Comparison of ENCODE assay signal across 15 cellular contexts in the genomic region with DNA sequence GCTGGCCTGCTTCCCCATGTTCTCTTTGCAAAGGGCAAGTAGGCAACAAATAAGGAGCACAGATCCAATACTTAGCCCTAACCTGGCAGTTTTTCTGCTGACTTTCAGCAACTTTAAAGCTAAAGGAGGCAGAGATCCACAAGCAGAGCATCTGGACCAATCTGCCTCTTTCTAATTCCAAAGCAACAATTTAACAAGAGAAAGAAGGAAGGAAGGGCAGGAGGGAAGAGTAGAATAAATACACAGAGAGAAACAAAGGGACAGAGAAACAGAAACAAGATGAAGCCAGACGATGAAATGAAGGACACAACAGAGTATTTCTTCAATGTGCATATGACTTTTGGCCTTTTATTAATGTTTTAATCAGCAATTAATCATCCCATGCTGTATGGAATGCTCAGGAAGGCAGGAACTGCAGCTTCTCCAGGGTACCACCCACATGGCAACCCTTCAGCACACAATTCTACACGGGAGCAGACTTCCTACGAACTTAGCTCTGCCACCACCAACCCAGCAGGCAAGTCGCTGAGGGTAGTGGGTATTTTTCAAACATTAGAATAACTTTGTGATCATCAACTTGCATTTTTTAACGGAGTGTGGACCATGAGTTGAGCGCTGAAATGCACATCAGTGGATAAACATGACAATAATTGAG. TPM values are rescaled to one million over a fixed set of nuclear protein-coding genes. Genes with fewer than 3 reads are reported as not detected.
A peak's percentile ranks its signal among the peaks of the same experiment; 100 is the strongest.
DNase-seq lines count a peak whose midpoint lies in the region; ATAC-seq, FAIRE-seq and TF ChIP-seq lines count a peak whose summit lies in the region.
"Had no signal": no experiment of that assay in that cellular context is flagged by ENCODE, and none has a peak within 500 bp of the region (broad histone marks: within the 10 kb centered on the region; RNA-seq: fewer than 3 reads in every experiment).

No MANE protein-coding gene starts in this region.

- H3K9me3 ChIP-seq in HUES48 (ENCODE audit: control insufficient read depth, insufficient read depth, low read length) (no peaks in the 10 kb centered on the region), H1 (ENCODE audit: insufficient read depth in 2 of 2, low read depth in 1 of 2, low read length in 1 of 2) (no peaks in the 10 kb centered on the region), small intestine (ENCODE audit: control insufficient read depth, low read depth) (no peaks in the 10 kb centered on the region), transverse colon (no peaks in the 10 kb centered on the region)

- FAIRE-seq in H1 (lab: Jason Lieb, UNC) (peak; percentile 82), small intestine (lab: Jason Lieb, UNC) (no peak)
- FAIRE-seq: H54, urothelium cell line had no signal

- no peak for TF ChIP-seq RAD21 in H1 (IDR thresholded peaks at IDR 0.05 in 1 of 2, conservative IDR thresholded peaks at IDR 0.05 in 1 of 2; ENCODE audit: low read depth in 2 of 2, low read length in 2 of 2)

- peak overlapping the region; percentile 76 for H2BK5ac ChIP-seq in H1 (ENCODE audit: low read depth, low read length)

- intact Hi-C loops in transverse colon (cut with DNase I; ENCODE audit: low total_unique reads): no loop called here

- H2BK12ac ChIP-seq in H1 (ENCODE audit: low read depth, low read length): peak overlapping the region; percentile 2; the same call in 1 of the 2 replicates

- peak overlapping the region; percentile 55 for H2AFZ ChIP-seq in H1 (ENCODE audit: low read length)

- POLR2A ChIA-PET in H1 (lab: Charles Lee; ENCODE audit: partially characterized antibody): interaction anchor here (0.9 to 3.0 kb wide), 7 partner anchors 11 to 256 kb away, joined by 3 to 13 read pairs (median 5); a partner anchor contains a TSS
- POLR2A ChIA-PET in activated CD8-positive, alpha-beta T cell treated with anti-CD3 and anti-CD28 coated beads, Interleukin-2, amount 10 ng/mL, durations not matched to agents 7 days and 5 days (lab: Charles Lee): interaction anchor here (1.5 kb wide), 1 partner anchor 14 kb away, joined by 6 read pairs; a partner anchor contains a TSS

- H3K23me2 ChIP-seq in H1 (ENCODE audit: low read depth, low read length): peaks cover 2% of the 10 kb centered on the region; the same call in 1 of the 2 replicates

- H3K27ac ChIP-seq in HUES48 (ENCODE audit: low read depth, low read length): peak overlapping the region; percentile 87
- peak overlapping the region; percentile 80 for H3K27ac ChIP-seq in H1 (ENCODE audit: low read depth, low read length)
- no peak overlapping the region for H3K27ac ChIP-seq in small intestine (ENCODE audit: low read depth in 1 of 2, low read length in 1 of 2)
- no peak overlapping the region for H3K27ac ChIP-seq in transverse colon

- WGBS in H1 (ENCODE audit: extremely low coverage in 1 of 2, insufficient coverage in 1 of 2, insufficient read length in 1 of 2, insufficient replicate concordance in 2 of 2, low coverage in 1 of 2, low lambda C conversion rate in 2 of 2, missing lambda C conversion rate in 1 of 2), 2 experiments: 6% methylated on average over 6 of the region's 6 CpGs; no CpG with 5 or more reads in 1 of the 2 experiments
- 36 to 44% (median 37%) methylated on average over 6 of the region's 6 CpGs for WGBS in small intestine, 3 donors
- WGBS in transverse colon (ENCODE audit: low coverage in 1 of 2), 2 donors: 42 to 55% methylated on average over 3 to 6 of the region's 6 CpGs

- peak overlapping the region; percentile 39 for H4K5ac ChIP-seq in H1 (ENCODE audit: insufficient read length, low read depth, low read length)

- H3K27me3 Mint-ChIP-seq in activated CD8-positive, alpha-beta T cell treated with anti-CD3 and anti-CD28 coated beads, Interleukin-2, amount 10 ng/mL, durations not matched to agents 7 days and 5 days (ENCODE audit: low read depth): no peaks in the 10 kb centered on the region
- H3K27me3 Mint-ChIP-seq: naive thymus-derived CD4-positive, alpha-beta T cell had no signal

- H2BK20ac ChIP-seq in H1 (ENCODE audit: low read length): no peak overlapping the region

- no peaks in the 10 kb centered on the region for H3K27me3 ChIP-seq in HUES48 (ENCODE audit: control insufficient read depth, insufficient read depth, low read length)
- H3K27me3 ChIP-seq in H1 (replicated peaks in 1 of 4; ENCODE audit: control insufficient read depth in 3 of 4, extremely low read depth in 1 of 4, insufficient read depth in 3 of 4, low read length in 3 of 4): no peaks in the 10 kb centered on the region
- H3K27me3 ChIP-seq in small intestine (ENCODE audit: control insufficient read depth in 2 of 2, insufficient read depth in 2 of 2, low read length in 2 of 2): no peaks in the 10 kb centered on the region
- H3K27me3 ChIP-seq in transverse colon: no peaks in the 10 kb centered on the region

- H3K4me3 ChIP-seq in HUES48 (ENCODE audit: low read depth, low read length) (peak overlapping the region; percentile 43), H1 (ENCODE audit: extremely low read depth in 1 of 4, insufficient read depth in 2 of 4, low read depth in 3 of 4, low read length in 4 of 4) (peak overlapping the region in 1 of 4 experiments; percentile 47; a peak in 3 of 8 replicates), small intestine (ENCODE audit: low read depth in 1 of 2, low read length in 2 of 2) (no peak overlapping the region), transverse colon (no peak overlapping the region)

- H4K8ac ChIP-seq in H1 (ENCODE audit: extremely low read depth, insufficient read depth, low read length): no peak overlapping the region

- H3K4me1 Mint-ChIP-seq in activated CD8-positive, alpha-beta T cell treated with anti-CD3 and anti-CD28 coated beads, Interleukin-2, amount 10 ng/mL, durations not matched to agents 7 days and 5 days (ENCODE audit: low read depth): peaks cover 4% of the 10 kb centered on the region

- ATAC-seq in activated CD8-positive, alpha-beta T cell treated with anti-CD3 and anti-CD28 coated beads, Interleukin-2, amount 10 ng/mL, durations not matched to agents 7 days and 5 days: no peak
- ATAC-seq in HG03135 (IDR thresholded peaks at IDR 0.05; ENCODE audit: unreplicated experiment): no peak
- ATAC-seq: naive thymus-derived CD4-positive, alpha-beta T cell had no signal

- H3K9ac ChIP-seq in HUES48 (ENCODE audit: low read depth, low read length) (peak overlapping the region; percentile 62), H1 (replicated peaks in 1 of 4; ENCODE audit: extremely low read depth in 1 of 4, low read depth in 3 of 4, low read length in 3 of 4) (peak overlapping the region in 1 of 4 experiments; percentile 45; a peak in 4 of 7 replicates)

- no peak overlapping the region for H2BK120ac ChIP-seq in H1 (replicated peaks; ENCODE audit: low read depth, low read length)

- H3K4ac ChIP-seq in H1 (replicated peaks; ENCODE audit: insufficient read length, low read depth, low read length): no peak overlapping the region

- H2BK15ac ChIP-seq in H1 (ENCODE audit: low read length): no peak overlapping the region

- H4K20me1 ChIP-seq in H1 (replicated peaks in 1 of 2; ENCODE audit: control insufficient read depth in 1 of 2, insufficient read depth in 2 of 2, low read length in 2 of 2): no peaks in the 10 kb centered on the region

- H3K27ac Mint-ChIP-seq in activated CD8-positive, alpha-beta T cell treated with anti-CD3 and anti-CD28 coated beads, Interleukin-2, amount 10 ng/mL, durations not matched to agents 7 days and 5 days: no peak overlapping the region

- H3K23ac ChIP-seq in H1 (ENCODE audit: insufficient read length): no peak overlapping the region

- H3K36me3 ChIP-seq in HUES48 (ENCODE audit: control insufficient read depth, insufficient read depth, low read length) (peaks cover 29% of the 10 kb centered on the region), H1 (ENCODE audit: control insufficient read depth in 2 of 4, insufficient read depth in 4 of 4, low read length in 3 of 4) (peaks cover 0 to 16% (median 1%) of the 10 kb centered on the region in 4 experiments; a peak in 2 of 8 replicates), small intestine (ENCODE audit: control insufficient read depth in 2 of 2, insufficient read depth in 2 of 2, low read length in 2 of 2) (peaks cover 2% of the 10 kb centered on the region in 2 donors), transverse colon (peaks cover 0 to 23% (median 3%) of the 10 kb centered on the region in 4 donors)

- DNase-seq in H1 (ENCODE audit: low read depth in 1 of 2, low spot score in 2 of 2) (no peak), inferior parietal cortex (ENCODE audit: extremely low spot score) (peak; percentile 31), small intestine (peak; percentile 19), transverse colon (no peak), NCI-H2196 (lab: John Stamatoyannopoulos, UW; ENCODE audit: unreplicated experiment) (no peak)
- DNase-seq in activated CD8-positive, alpha-beta T cell treated with anti-CD3 and anti-CD28 coated beads, Interleukin-2, amount 10 ng/mL, durations not matched to agents 7 days and 5 days: no peak
- DNase-seq: DMS153; MM.1S; naive thymus-derived CD4-positive, alpha-beta T cell; NCI-H82; stimulated activated CD4-positive, alpha-beta T cell treated with anti-CD3 and anti-CD28 coated beads, Interleukin-4, amount 100 ng/mL, for 1 hour had no signal

- peaks cover 0 to 26% of the 10 kb centered on the region in 2 experiments; a peak in 2 of 4 replicates for H3K79me2 ChIP-seq in H1 (ENCODE audit: control insufficient read depth in 1 of 2, insufficient read depth in 2 of 2, low read length in 2 of 2)

- CTCF ChIA-PET in H1 (lab: Charles Lee; ENCODE audit: partially characterized antibody): interaction anchor here (1.0 kb wide), 1 partner anchor 165 kb away, joined by 3 read pairs; a partner anchor contains a TSS
- CTCF ChIA-PET in activated CD8-positive, alpha-beta T cell treated with anti-CD3 and anti-CD28 coated beads, Interleukin-2, amount 10 ng/mL, durations not matched to agents 7 days and 5 days (lab: Charles Lee): no interaction called here

- TF ChIP-seq CTCF in H1 (IDR thresholded peaks at IDR 0.05; ENCODE audit: control extremely low read depth in 1 of 3, insufficient read depth in 1 of 3, low read depth in 1 of 3, low read length in 3 of 3) (no peak), transverse colon (IDR thresholded peaks at IDR 0.05) (no peak)

- in situ Hi-C loops in transverse colon (cut with MboI; ENCODE audit: low pct_ligation_motif_present in 1 of 4, low pct_unique_long_range_greater_than_20kb in 1 of 4, low sequenced_read_pairs in 3 of 4): no loop called here

- H3K4me1 ChIP-seq in HUES48 (ENCODE audit: control insufficient read depth, insufficient read depth, low read length): peaks cover 26% of the 10 kb centered on the region
- peaks cover 4 to 12% (median 7%) of the 10 kb centered on the region in 4 experiments; a peak in 5 of 7 replicates for H3K4me1 ChIP-seq in H1 (replicated peaks in 1 of 4; ENCODE audit: control insufficient read depth in 3 of 4, insufficient read depth in 4 of 4, low read length in 3 of 4)
- no peaks in the 10 kb centered on the region for H3K4me1 ChIP-seq in small intestine (ENCODE audit: control insufficient read depth in 2 of 2, insufficient read depth in 1 of 2, low read depth in 1 of 2, low read length in 1 of 2)
- H3K4me1 ChIP-seq in transverse colon: peaks cover 0 to 11% (median 6%) of the 10 kb centered on the region in 4 donors

- H3K9me3 Mint-ChIP-seq in activated CD8-positive, alpha-beta T cell treated with anti-CD3 and anti-CD28 coated beads, Interleukin-2, amount 10 ng/mL, durations not matched to agents 7 days and 5 days (ENCODE audit: insufficient read depth): no peaks in the 10 kb centered on the region
- H3K9me3 Mint-ChIP-seq: naive thymus-derived CD4-positive, alpha-beta T cell had no signal

- H3K18ac ChIP-seq in H1 (ENCODE audit: extremely low read depth, low read length): 0 out of 2 replicates have a peak overlapping the region, but pooled peaks have one; percentile 48

- no peak overlapping the region; the same call in 1 of the 2 replicates for H2AK5ac ChIP-seq in H1 (ENCODE audit: low read depth, low read length)

- peak overlapping the region; percentile 66 to 70 for H3K4me2 ChIP-seq in H1 (ENCODE audit: insufficient read depth in 1 of 2, low read depth in 2 of 2, low read length in 2 of 2)

- TF ChIP-seq EP300 in H1 (IDR thresholded peaks at IDR 0.05; ENCODE audit: borderline replicate concordance in 1 of 2, low read depth in 2 of 2, low read length in 2 of 2) (no peak), transverse colon (IDR thresholded peaks at IDR 0.05; ENCODE audit: low read depth) (no peak)

- no peak overlapping the region for H3K14ac ChIP-seq in H1 (ENCODE audit: insufficient read length)

- no peaks in the 10 kb centered on the region for H3K79me1 ChIP-seq in H1 (ENCODE audit: low read depth, low read length)

- peak overlapping the region; percentile 58 for H4K91ac ChIP-seq in H1 (replicated peaks; ENCODE audit: insufficient read length, low read length)

- TF ChIP-seq POLR2A in H1 (IDR thresholded peaks at IDR 0.05; ENCODE audit: control extremely low read depth in 1 of 2, low read depth in 2 of 2, low read length in 2 of 2): no peak
- TF ChIP-seq POLR2A in transverse colon (IDR thresholded peaks at IDR 0.05): no peak

- no peak overlapping the region for H3K56ac ChIP-seq in H1 (replicated peaks; ENCODE audit: insufficient read length, low read depth, low read length)

- peaks cover 12% of the 10 kb centered on the region for H3K36me3 Mint-ChIP-seq in activated CD8-positive, alpha-beta T cell treated with anti-CD3 and anti-CD28 coated beads, Interleukin-2, amount 10 ng/mL, durations not matched to agents 7 days and 5 days (ENCODE audit: low read depth)

- no peak overlapping the region for H3K4me3 Mint-ChIP-seq in activated CD8-positive, alpha-beta T cell treated with anti-CD3 and anti-CD28 coated beads, Interleukin-2, amount 10 ng/mL, durations not matched to agents 7 days and 5 days
- H3K4me3 Mint-ChIP-seq: naive thymus-derived CD4-positive, alpha-beta T cell had no signal

RNA-seq across cellular contexts. Expression of a gene that starts 15.3 kb away (rescaled TPM):
- total RNA-seq in H1 (2021; fragmentation: NEBNext Ultra II Directional; extraction: Animal tissue kit (Norgen Biotek cat#: 25700)): 20.6 and 23.8 TPM in 2 replicates
- 5.2 and 8.1 TPM in 2 replicates for polyA plus RNA-seq in H1 (2011; rRNA removed)
- polyA plus RNA-seq in H1 (2011; cell fraction: cytosol; rRNA removed): 13.0 TPM
- 9.0 TPM for polyA plus RNA-seq in H1 (2011; cell fraction: nucleus; rRNA removed)
- polyA plus RNA-seq in H1 (2012, experiment 1 of 2): 11.6 to 19.3 TPM (median 12.8 TPM) in 4 replicates
- polyA plus RNA-seq in H1 (2012, experiment 2 of 2): 1.3 TPM
- 28.4 TPM for polyA plus RNA-seq in H1 (2013, experiment 1 of 2)
- polyA plus RNA-seq in H1 (2013, experiment 2 of 2): 38.3 TPM
- polyA minus RNA-seq in H1 (2011; rRNA and poly(A)+ RNA removed): 8.4 and 11.0 TPM in 2 replicates
- polyA minus RNA-seq in H1 (2011; cell fraction: cytosol; rRNA and poly(A)+ RNA removed): 7.0 TPM
- polyA minus RNA-seq in H1 (2011; cell fraction: nucleus; rRNA and poly(A)+ RNA removed): 9.7 TPM
- 10 to 100 TPM in 1 of 3 donors, 1 to 10 TPM in 2; 2.2 to 13.8 (median 2.4) TPM for polyA plus RNA-seq in small intestine
- total RNA-seq in transverse colon: 10 to 100 TPM; 13.0 to 21.9 (median 18.2) TPM
- 10 to 100 TPM; 11.8 to 13.7 TPM for total RNA-seq in activated CD8-positive, alpha-beta T cell treated with anti-CD3 and anti-CD28 coated beads, Interleukin-2, amount 10 ng/mL, durations not matched to agents 7 days and 5 days

Comparison
In these comparisons a context has a peak if more than half of its experiments do, and no peak if none do; other contexts are left out.
1. H3K27ac ChIP-seq: peak in HUES48 (single experiment) and H1 (single experiment); none in small intestine (0 of 2) and transverse colon (0 of 4).
2. DNase-seq: peak in inferior parietal cortex (single experiment) and small intestine (single experiment); none in H1 (0 of 2), transverse colon (single experiment), activated CD8-positive, alpha-beta T cell treated with anti-CD3 and anti-CD28 coated beads, Interleukin-2, amount 10 ng/mL, durations not matched to agents 7 days and 5 days (single experiment) and NCI-H2196 (single experiment).